Comparison of ENCODE assay signal across 22 cellular contexts in the genomic region with DNA sequence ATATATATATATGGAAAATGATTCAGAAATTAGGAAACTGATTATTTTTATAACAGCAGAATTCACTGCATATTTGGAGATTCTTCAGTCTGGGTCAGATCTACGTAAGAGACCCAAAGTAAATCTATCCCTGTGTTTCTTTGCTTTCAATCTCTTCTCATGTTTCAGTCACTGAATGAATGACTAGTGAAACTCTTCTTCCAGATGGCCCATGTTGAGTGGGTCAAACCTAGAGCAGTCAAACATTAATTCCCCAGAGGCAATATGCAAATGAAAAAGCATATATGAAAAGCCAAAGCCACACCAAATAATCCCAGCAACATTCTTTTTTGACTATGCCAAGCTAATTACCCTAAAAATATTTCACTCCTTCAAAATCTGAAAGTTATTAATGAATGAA.
DNase-seq lines count a peak whose midpoint lies in the region; ATAC-seq lines count a peak whose summit lies in the region.
"Had no signal": no experiment of that assay in that cellular context is flagged by ENCODE, and none has a peak within 500 bp of the region (broad histone marks: within the 10 kb centered on the region; RNA-seq: fewer than 3 reads in every experiment).

No MANE protein-coding gene starts in this region.

- DNase-seq in NCI-H526 treated with DMSO at 0.1 percent for 48 hours (lab: John Stamatoyannopoulos, UW), result peak; percentile 42
- DNase-seq in posterior vena cava (ENCODE audit: low spot score), result no peak
- DNase-seq in iPS-NIHi11 (ENCODE audit: low spot score), result no peak
- DNase-seq: activated CD4-positive, alpha-beta T cell treated with anti-CD3 and anti-CD28 coated beads for 4 hours; activated naive CD4-positive, alpha-beta T cell treated with anti-CD3 and anti-CD28 coated beads, Interleukin-2, amount 10 ng/mL, durations not matched to agents 7 days and 5 days; amniotic stem cell; CD4-positive, CD25-positive, alpha-beta regulatory T cell; foreskin keratinocyte; H9; left ventricle myocardium inferior; naive thymus-derived CD4-positive, alpha-beta T cell; NCI-H1092; NCI-H187 treated with DMSO at 0.1 percent for 48 hours; NCI-H226; nucleus accumbens; SK-N-SH; T-helper 17 cell had no signal

- ATAC-seq in GM18873 (IDR thresholded peaks at IDR 0.05; ENCODE audit: low FRiP score, unreplicated experiment), result peak; percentile 59
- peak; percentile 61 for ATAC-seq in GM21619 (IDR thresholded peaks at IDR 0.05; ENCODE audit: unreplicated experiment)
- peak; percentile 88 for ATAC-seq in HG03354 (IDR thresholded peaks at IDR 0.05; ENCODE audit: poor library complexity, severe bottlenecking, unreplicated experiment)
- ATAC-seq in GM19397 (IDR thresholded peaks at IDR 0.05; ENCODE audit: unreplicated experiment), result no peak
- ATAC-seq: esophagus mucosa; foreskin keratinocyte; naive thymus-derived CD4-positive, alpha-beta T cell; T-helper 17 cell had no signal

- intact Hi-C loops in posterior vena cava (cut with DNase I), result no loop called here
